19 cellular contexts compared by ENCODE assay signal in genomic region chr18:28789460-28789859, GRCh38.
"Had no signal": no experiment of that assay in that cellular context is flagged by ENCODE, and none has a peak within 500 bp of the region (broad histone marks: within the 10 kb centered on the region; RNA-seq: fewer than 3 reads in every experiment).

No MANE protein-coding gene starts in this region.

- H3K4me3 Mint-ChIP-seq: activated naive CD4-positive, alpha-beta T cell treated with anti-CD3 and anti-CD28 coated beads for 36 hours; brain; nephron progenitor cell; type B pancreatic cell; WTC11 had no signal

- H3K27ac ChIP-seq: epithelial cell of prostate, parathyroid adenoma, thoracic aorta, vagina had no signal

- H3K27me3 ChIP-seq: vagina had no signal

- FAIRE-seq: keratinocyte had no signal

- H3K9me3 ChIP-seq: thoracic aorta, vagina had no signal

- H3K4me1 ChIP-seq: parathyroid adenoma, vagina had no signal

- H3K9me3 Mint-ChIP-seq: nephron progenitor cell, type B pancreatic cell, WTC11 had no signal

- H2AFZ ChIP-seq: parathyroid adenoma had no signal

- H3K4me3 ChIP-seq: thoracic aorta, vagina had no signal

- H3K27me3 Mint-ChIP-seq: brain, type B pancreatic cell had no signal

- DNase-seq: activated effector memory CD4-positive, alpha-beta T cell treated with Interleukin-2 at 50 U/mL for 16 hours; activated naive CD4-positive, alpha-beta T cell treated with anti-CD3 and anti-CD28 coated beads for 36 hours; activated T-cell treated with anti-CD3 and anti-CD28 coated beads, Interleukin-2, amount 50 U/mL, for 48 hours; foreskin fibroblast; left colon; mesenchymal stem cell; nephron progenitor cell; stimulated activated CD4-positive, alpha-beta T cell treated with anti-CD3 and anti-CD28 coated beads, Interleukin-2, amount 100 ng/mL, for 48 hours; stimulated activated naive CD4-positive, alpha-beta T cell; T1000 had no signal

- H3K36me3 ChIP-seq: thoracic aorta, vagina had no signal

- H3K36me3 Mint-ChIP-seq: brain, type B pancreatic cell, WTC11 had no signal

- H3K27ac Mint-ChIP-seq: activated naive CD4-positive, alpha-beta T cell treated with anti-CD3 and anti-CD28 coated beads for 36 hours; nephron progenitor cell; type B pancreatic cell; WTC11 had no signal

- H3K79me2 ChIP-seq: parathyroid adenoma had no signal

- H3K9ac ChIP-seq: parathyroid adenoma had no signal

- ATAC-seq: left colon, sciatic nerve, WTC11 had no signal
